ENCODE assay signal across 8 cellular contexts in the genomic region with DNA sequence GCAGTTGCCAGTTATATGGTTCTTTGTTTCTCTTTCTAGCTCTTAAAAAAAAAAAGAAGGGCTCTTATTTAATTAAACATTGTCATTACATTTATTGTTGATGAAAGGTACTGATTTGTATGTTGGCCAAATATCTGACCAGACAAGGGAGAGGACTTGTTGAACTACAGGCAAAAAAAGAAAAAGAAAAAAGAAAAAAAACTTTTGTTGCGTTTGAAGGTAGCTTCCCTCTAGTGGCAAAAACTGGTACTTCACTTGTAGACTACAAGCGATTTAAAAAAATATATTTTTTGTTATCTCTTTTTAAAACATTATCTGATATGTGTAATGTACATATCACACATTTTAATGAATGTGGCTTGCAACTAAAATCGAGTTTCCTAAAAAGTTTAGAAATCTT.
A peak's percentile ranks its signal among the peaks of the same experiment; 100 is the strongest.
DNase-seq lines count a peak whose midpoint lies in the region; ATAC-seq and TF ChIP-seq lines count a peak whose summit lies in the region.

No MANE protein-coding gene starts in this region.

- peak; percentile 56 for TF ChIP-seq CTCF in GM10266 (IDR thresholded peaks at IDR 0.05; ENCODE audit: control insufficient read depth, insufficient read depth, low read depth, missing control alignments)
- peak; percentile 68 for TF ChIP-seq CTCF in osteocyte (IDR thresholded peaks at IDR 0.05)

- no peaks in the 10 kb centered on the region for H3K36me3 Mint-ChIP-seq in osteocyte (ENCODE audit: unreplicated experiment)

- DNase-seq in GM10266 (ENCODE audit: extremely low spot score) (no peak), NCI-H2171 (lab: John Stamatoyannopoulos, UW) (peak; percentile 3), dermis microvascular lymphatic vessel endothelial cell (ENCODE audit: low read depth in 2 of 2) (peak; percentile 26 to 54), osteocyte (ENCODE audit: extremely low spot score, unreplicated experiment) (no peak), NCI-H1694 treated with DMSO at 0.1 percent for 48 hours (lab: John Stamatoyannopoulos, UW) (no peak), SHP77 (lab: John Stamatoyannopoulos, UW) (no peak)
- no peak for DNase-seq in activated CD4-positive, alpha-beta T cell treated with anti-CD3 and anti-CD28 coated beads for 4 hours

- H3K4me1 Mint-ChIP-seq in osteocyte (ENCODE audit: unreplicated experiment), result peaks cover 36% of the 10 kb centered on the region

- ATAC-seq in GM18873 (IDR thresholded peaks at IDR 0.05; ENCODE audit: low FRiP score, unreplicated experiment), result no peak

- no peak overlapping the region for H3K27ac Mint-ChIP-seq in osteocyte (ENCODE audit: unreplicated experiment)

- H3K27me3 Mint-ChIP-seq in osteocyte (ENCODE audit: unreplicated experiment), result no peaks in the 10 kb centered on the region

- H3K4me3 Mint-ChIP-seq in osteocyte (ENCODE audit: unreplicated experiment), result peak overlapping the region; percentile 46

- no peaks in the 10 kb centered on the region for H3K9me3 Mint-ChIP-seq in osteocyte (ENCODE audit: unreplicated experiment)

Comparison
In these comparisons a context has a peak if more than half of its experiments do, and no peak if none do; other contexts are left out.
1. DNase-seq: peak in NCI-H2171 (single experiment) and dermis microvascular lymphatic vessel endothelial cell (2 of 2); none in GM10266 (single experiment), osteocyte (single experiment), NCI-H1694 treated with DMSO at 0.1 percent for 48 hours (single experiment), activated CD4-positive, alpha-beta T cell treated with anti-CD3 and anti-CD28 coated beads for 4 hours (0 of 2) and SHP77 (0 of 2).